Comparison of ENCODE assay signal across 8 cellular contexts in the genomic region with DNA sequence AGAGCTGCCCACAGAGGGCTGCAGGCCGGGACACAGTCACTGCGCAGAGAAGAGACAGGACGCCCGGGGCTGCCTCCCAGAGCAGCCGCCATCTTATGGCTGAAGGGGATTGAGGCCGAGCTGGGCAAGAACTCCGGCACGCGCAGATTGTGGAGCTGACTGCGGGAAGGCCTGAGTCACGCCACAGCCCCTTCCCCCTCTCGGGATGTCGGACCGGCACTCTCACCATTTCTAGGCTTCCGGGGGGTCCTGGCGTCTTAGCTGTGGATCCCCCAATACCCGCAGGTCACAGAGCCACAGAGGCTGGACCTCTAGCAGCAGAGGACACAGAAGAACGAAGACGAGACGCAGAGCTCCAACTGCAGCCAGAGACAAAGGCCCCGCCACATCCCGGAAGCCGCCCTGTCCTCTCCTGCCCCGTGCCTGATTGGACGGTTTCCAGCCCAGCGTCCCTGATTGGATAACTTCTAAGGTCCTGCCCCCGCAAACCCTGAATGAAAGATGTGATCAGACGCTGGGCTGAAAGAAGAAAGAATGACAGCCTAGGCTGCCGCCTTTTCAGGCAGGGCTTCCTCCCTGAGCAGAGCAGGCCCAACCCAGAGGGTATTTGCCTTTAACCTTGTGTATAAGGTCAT.
DNase-seq lines count a peak whose midpoint lies in the region; ATAC-seq lines count a peak whose summit lies in the region.

TSS of gene ZNF43 (minus strand) at position 373 of the 635 bp plus-strand sequence. CDS start at position 229, 144 bp downstream.

- DNase-seq in NCI-H2196 (lab: John Stamatoyannopoulos, UW; ENCODE audit: unreplicated experiment) (peak; percentile 96), dedifferentiated amniotic fluid mesenchymal stem cell (ENCODE audit: extremely low spot score) (peak; percentile 91), left kidney (ENCODE audit: low read depth, low spot score) (peak; percentile 99), NOMO-1 treated with dmso at 0.1 percent for 144 hours (lab: John Stamatoyannopoulos, UW; ENCODE audit: unreplicated experiment) (no peak)
- peak; percentile 88 for DNase-seq in activated CD4-positive, alpha-beta T cell treated with anti-CD3 and anti-CD28 coated beads, Interleukin-2, amount 50 U/mL, for 4 hours
- peak; percentile 95 for DNase-seq in stimulated activated CD4-positive, alpha-beta T cell treated with anti-CD3 and anti-CD28 coated beads, Interleukin-1b, Interleukin-23, amount 100 ng/mL, for 48 hours

- peak; percentile 97 for ATAC-seq in GM18502 (IDR thresholded peaks at IDR 0.05; ENCODE audit: poor library complexity, unreplicated experiment)
- ATAC-seq in HG02970 (IDR thresholded peaks at IDR 0.05; ENCODE audit: low FRiP score, unreplicated experiment): peak; percentile 96
